9 cellular contexts compared by ENCODE assay signal in genomic region chr19:17681505-17682125, GRCh38. TPM values are rescaled to one million over a fixed set of nuclear protein-coding genes. Genes with fewer than 3 reads are reported as not detected.
DNase-seq lines count a peak whose midpoint lies in the region; ATAC-seq and TF ChIP-seq lines count a peak whose summit lies in the region.
"Had no signal": no experiment of that assay in that cellular context is flagged by ENCODE, and none has a peak within 500 bp of the region (broad histone marks: within the 10 kb centered on the region; RNA-seq: fewer than 3 reads in every experiment).

No MANE protein-coding gene starts in this region.

- ATAC-seq in GM21825 (IDR thresholded peaks at IDR 0.05; ENCODE audit: unreplicated experiment): no peak

- in situ Hi-C loops in SK-MEL-5 (cut with HindIII; ENCODE audit: low pct_unique_long_range_greater_than_20kb, low sequenced_read_pairs): no loop called here

- H3K9me3 Mint-ChIP-seq in progenitor cell of endocrine pancreas (ENCODE audit: low read depth): no peaks in the 10 kb centered on the region

- DNase-seq in GM20000 (ENCODE audit: low spot score) (peak; percentile 78), SK-MEL-5 (ENCODE audit: low read depth, low spot score) (peak; percentile 30), ecto neural progenitor cell (ENCODE audit: low spot score) (peak; percentile 79), progenitor cell of endocrine pancreas (ENCODE audit: low spot score, unreplicated experiment) (peak; percentile 54), 8988T (no peak), NCI-H1105 (lab: John Stamatoyannopoulos, UW) (no peak), cerebellar cortex (ENCODE audit: low spot score) (no peak)
- DNase-seq: pancreas had no signal

- TF ChIP-seq CTCF in GM20000 (IDR thresholded peaks at IDR 0.05; ENCODE audit: extremely low read depth, missing control alignments) (no peak), progenitor cell of endocrine pancreas (IDR thresholded peaks at IDR 0.05; ENCODE audit: unreplicated experiment) (no peak)

- no peaks in the 10 kb centered on the region for H3K36me3 Mint-ChIP-seq in progenitor cell of endocrine pancreas (ENCODE audit: insufficient read depth)

- no peak overlapping the region for H3K4me3 Mint-ChIP-seq in progenitor cell of endocrine pancreas (ENCODE audit: low read depth)

- peaks cover 73% of the 10 kb centered on the region for H3K27me3 Mint-ChIP-seq in progenitor cell of endocrine pancreas

- H3K27ac Mint-ChIP-seq in progenitor cell of endocrine pancreas: no peak overlapping the region

- H3K4me1 Mint-ChIP-seq in progenitor cell of endocrine pancreas (ENCODE audit: low read depth): no peaks in the 10 kb centered on the region

RNA-seq across cellular contexts. Expression of gene UNC13A, which starts 6.5 kb away (rescaled TPM):
- total RNA-seq in SK-MEL-5 (2014; rRNA removed; shearing (Covaris generic)): 0.26 and 0.61 TPM in 2 replicates
- polyA plus RNA-seq in SK-MEL-5 (2015; cell fraction: cytosol; rRNA removed): 0.75 and 1.1 TPM in 2 replicates
- 2.4 and 3.1 TPM in 2 replicates for polyA plus RNA-seq in SK-MEL-5 (2015; cell fraction: nucleus; rRNA removed)
- 3.9 and 4.0 TPM in 2 replicates for total RNA-seq in progenitor cell of endocrine pancreas

RNA-seq across cellular contexts. Expression of gene MAP1S, which starts 37.7 kb away (rescaled TPM):
- total RNA-seq in SK-MEL-5 (2014; rRNA removed; shearing (Covaris generic)): 10.0 and 12.3 TPM in 2 replicates
- 53.0 and 55.2 TPM in 2 replicates for polyA plus RNA-seq in SK-MEL-5 (2015; cell fraction: cytosol; rRNA removed)
- polyA plus RNA-seq in SK-MEL-5 (2015; cell fraction: nucleus; rRNA removed): 20.3 and 21.4 TPM in 2 replicates
- 74.9 and 94.2 TPM in 2 replicates for total RNA-seq in progenitor cell of endocrine pancreas

Comparison
In these comparisons a context has a peak if more than half of its experiments do, and no peak if none do; other contexts are left out.
1. DNase-seq: peak in GM20000 (single experiment), SK-MEL-5 (single experiment), ecto neural progenitor cell (single experiment) and progenitor cell of endocrine pancreas (single experiment); none in 8988T (single experiment), NCI-H1105 (single experiment) and cerebellar cortex (single experiment).